In genomic region chr5:161233553-161233952, GRCh38 we compare ENCODE assay signal across 6 cellular contexts.
"Had no signal": no experiment of that assay in that cellular context is flagged by ENCODE, and none has a peak within 500 bp of the region (broad histone marks: within the 10 kb centered on the region; RNA-seq: fewer than 3 reads in every experiment).

No MANE protein-coding gene starts in this region.

- FAIRE-seq: G401.6, GM12892, GM18507, GM19239 had no signal

- DNase-seq: GDM1, GF-D8 had no signal
